33 cellular contexts compared by ENCODE assay signal in the genomic region with DNA sequence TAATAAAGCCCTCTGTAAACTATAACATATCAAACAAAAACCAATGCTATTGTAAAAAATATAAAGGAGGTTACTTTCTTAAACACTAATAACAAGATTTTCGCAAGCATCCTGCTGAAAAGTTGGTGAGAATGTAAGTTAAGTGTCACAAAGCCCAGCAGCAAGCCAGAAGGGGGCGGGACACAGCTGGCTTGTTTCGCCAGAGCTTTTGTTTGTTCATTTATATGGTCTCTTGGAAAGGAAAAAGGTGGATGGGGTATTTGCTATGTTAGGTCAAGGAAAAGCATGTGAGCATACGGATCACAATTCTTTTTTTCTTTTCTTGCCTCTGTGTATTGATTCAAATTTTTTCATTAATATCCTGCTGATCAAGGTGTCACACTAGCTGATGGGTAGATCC.
"Had no signal": no experiment of that assay in that cellular context is flagged by ENCODE, and none has a peak within 500 bp of the region (broad histone marks: within the 10 kb centered on the region; RNA-seq: fewer than 3 reads in every experiment).

No MANE protein-coding gene starts in this region.

- H3K27ac ChIP-seq: adrenal gland, body of pancreas, esophagus muscularis mucosa, foreskin keratinocyte, heart left ventricle, left lung, lower lobe of right lung, parathyroid adenoma, psoas muscle, sigmoid colon, stomach, suprapubic skin, tibial artery, upper lobe of right lung, WERI-Rb-1 had no signal

- H3K9ac ChIP-seq: parathyroid adenoma had no signal

- H3K4me3 ChIP-seq: adrenal gland, body of pancreas, esophagus muscularis mucosa, heart left ventricle, left lung, lower lobe of right lung, psoas muscle, sigmoid colon, stomach, suprapubic skin, tibial artery, upper lobe of right lung had no signal

- H2AFZ ChIP-seq: parathyroid adenoma had no signal

- H3K9me3 Mint-ChIP-seq: activated CD4-positive, alpha-beta memory T cell treated with anti-CD3 and anti-CD28 coated beads for 36 hours; activated naive CD8-positive, alpha-beta T cell treated with anti-CD3 and anti-CD28 coated beads for 36 hours; activated T-cell treated with anti-CD3 and anti-CD28 coated beads, Interleukin-2, amount 50 U/mL, for 4 hours; activated T-helper 2 cell treated with anti-CD3 and anti-CD28 coated beads, Interferon-gamma antibody, Interleukin-2, Interleukin-4, amounts not matched to agents 10 μg/mL and 5 μg/mL and 100 μg/mL, durations not matched to agents 14 hours and 24 hours and 36 hours; stimulated activated memory B cell treated with anti-CD40 and anti-IgM and Interleukin-4, amounts not matched to agents 10 μg/mL and 1 μg/mL and 100 μg/mL, for 72 hours had no signal

- H3K4me3 Mint-ChIP-seq: activated CD4-positive, alpha-beta memory T cell treated with anti-CD3 and anti-CD28 coated beads for 36 hours; activated naive CD8-positive, alpha-beta T cell treated with anti-CD3 and anti-CD28 coated beads for 36 hours; activated T-cell treated with anti-CD3 and anti-CD28 coated beads, Interleukin-2, amount 50 U/mL, for 4 hours; stimulated activated memory B cell treated with anti-CD40 and anti-IgM and Interleukin-4, amounts not matched to agents 10 μg/mL and 1 μg/mL and 100 μg/mL, for 72 hours had no signal

- H3K4me1 ChIP-seq: foreskin keratinocyte, parathyroid adenoma, psoas muscle had no signal

- H3K9me3 ChIP-seq: adrenal gland, body of pancreas, esophagus muscularis mucosa, heart left ventricle, left lung, lower lobe of right lung, psoas muscle, sigmoid colon, stomach, suprapubic skin, tibial artery, upper lobe of right lung had no signal

- H3K27me3 ChIP-seq: adrenal gland, body of pancreas, esophagus muscularis mucosa, foreskin keratinocyte, heart left ventricle, left lung, sigmoid colon, stomach, suprapubic skin, tibial artery, upper lobe of right lung had no signal

- H3K27me3 Mint-ChIP-seq: activated CD4-positive, alpha-beta memory T cell treated with anti-CD3 and anti-CD28 coated beads for 36 hours; activated naive CD8-positive, alpha-beta T cell treated with anti-CD3 and anti-CD28 coated beads for 36 hours; stimulated activated memory B cell treated with anti-CD40 and anti-IgM and Interleukin-4, amounts not matched to agents 10 μg/mL and 1 μg/mL and 100 μg/mL, for 72 hours had no signal

- ATAC-seq: activated CD4-positive, CD25-positive, alpha-beta regulatory T cell treated with anti-CD3 and anti-CD28 coated beads, Interleukin-2, amount 50 U/mL, for 24 hours; activated T-cell treated with anti-CD3 and anti-CD28 coated beads, Interleukin-2, amount 50 U/mL, for 4 hours; body of pancreas; foreskin keratinocyte; heart left ventricle; left lung; lower lobe of right lung; psoas muscle; stimulated activated memory B cell treated with anti-CD40 and anti-IgM and Interleukin-4, amounts not matched to agents 10 μg/mL and 1 μg/mL and 100 μg/mL, for 72 hours; upper lobe of right lung had no signal

- H3K27ac Mint-ChIP-seq: activated CD4-positive, alpha-beta memory T cell treated with anti-CD3 and anti-CD28 coated beads for 36 hours; activated naive CD8-positive, alpha-beta T cell treated with anti-CD3 and anti-CD28 coated beads for 36 hours; activated T-helper 2 cell treated with anti-CD3 and anti-CD28 coated beads, Interferon-gamma antibody, Interleukin-2, Interleukin-4, amounts not matched to agents 10 μg/mL and 5 μg/mL and 100 μg/mL, durations not matched to agents 14 hours and 24 hours and 36 hours; stimulated activated memory B cell treated with anti-CD40 and anti-IgM and Interleukin-4, amounts not matched to agents 10 μg/mL and 1 μg/mL and 100 μg/mL, for 72 hours had no signal

- DNase-seq: activated CD4-positive, alpha-beta T cell treated with anti-CD3 and anti-CD28 coated beads for 48 hours; activated CD8-positive, alpha-beta memory T cell treated with anti-CD3 and anti-CD28 coated beads, Interleukin-2, amount 50 U/mL, for 48 hours; activated naive CD4-positive, alpha-beta T cell; activated naive CD8-positive, alpha-beta T cell treated with anti-CD3 and anti-CD28 coated beads for 36 hours; activated T-cell treated with anti-CD3 and anti-CD28 coated beads, Interleukin-2, amount 50 U/mL, for 4 hours; adrenal gland; aorta; body of pancreas; dermis blood vessel endothelial cell; effector CD4-positive, alpha-beta T cell; foreskin keratinocyte; heart left ventricle; left lung; lower lobe of right lung; mesenchymal stem cell; occipital lobe; psoas muscle; sigmoid colon; small intestine; stimulated activated CD4-positive, alpha-beta T cell treated with anti-CD3 and anti-CD28 coated beads, Interleukin-4, amount 100 ng/mL, for 4 hours; stimulated activated CD8-positive, alpha-beta memory T cell treated with anti-CD3 and anti-CD28 coated beads, Interleukin-4, amount 100 ng/mL, for 48 hours; stomach; T-helper 1 cell; tibial artery; upper lobe of right lung; WERI-Rb-1 had no signal

- H3K36me3 ChIP-seq: adrenal gland had no signal

- H3K79me2 ChIP-seq: parathyroid adenoma had no signal
